In the genomic region with DNA sequence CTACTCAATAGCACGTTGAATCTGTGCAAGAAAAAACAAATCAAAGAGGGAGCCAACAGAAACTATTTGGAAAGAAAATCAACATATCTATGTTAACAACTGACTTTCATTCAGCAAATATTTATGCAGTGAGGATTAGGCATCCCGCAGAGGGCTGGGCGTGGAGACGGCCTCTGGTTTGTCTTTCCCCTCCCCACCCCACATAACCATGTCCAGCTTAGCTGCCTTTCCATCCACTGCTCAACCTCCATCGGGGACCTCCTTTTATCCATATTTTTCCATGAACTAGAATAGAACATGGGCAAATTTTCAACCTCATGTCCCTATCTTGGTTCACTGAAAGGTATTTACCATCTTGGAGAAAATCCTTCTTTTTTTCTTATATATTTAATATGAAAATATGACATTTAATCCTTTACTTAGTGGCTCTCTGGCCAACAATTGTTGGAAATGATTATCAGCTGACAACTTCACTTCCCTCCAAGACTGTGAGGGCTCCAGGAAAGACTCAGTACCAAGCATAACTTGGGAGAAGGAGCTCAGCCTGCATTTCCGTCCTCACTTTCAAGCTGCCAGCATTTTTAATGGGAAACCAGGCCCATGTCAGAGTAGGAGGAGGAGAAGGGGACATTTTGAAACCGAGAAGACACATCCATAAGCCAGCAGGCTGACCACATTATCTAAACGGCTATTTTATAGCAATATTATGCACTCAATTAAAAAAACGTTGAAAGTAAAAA, we compare ENCODE assay signal across 19 cellular contexts.
DNase-seq lines count a peak whose midpoint lies in the region; ATAC-seq, FAIRE-seq and TF ChIP-seq lines count a peak whose summit lies in the region.
"Had no signal": no experiment of that assay in that cellular context is flagged by ENCODE, and none has a peak within 500 bp of the region (broad histone marks: within the 10 kb centered on the region; RNA-seq: fewer than 3 reads in every experiment).

No MANE protein-coding gene starts in this region.

- H3K4me1 Mint-ChIP-seq in naive thymus-derived CD8-positive, alpha-beta T cell: no peaks in the 10 kb centered on the region
- H3K4me1 Mint-ChIP-seq: activated CD4-positive, alpha-beta T cell treated with anti-CD3 and anti-CD28 coated beads for 36 hours; activated naive CD4-positive, alpha-beta T cell treated with anti-CD3 and anti-CD28 coated beads, Interleukin-2, amount 50 U/mL, for 24 hours had no signal

- H3K4me1 ChIP-seq in KMS-11 (ENCODE audit: low read depth, poor library complexity, severe bottlenecking): peaks cover 21% of the 10 kb centered on the region
- peaks cover 8% of the 10 kb centered on the region for H3K4me1 ChIP-seq in left ventricle myocardium inferior
- H3K4me1 ChIP-seq in prostate gland (replicated peaks): no peaks in the 10 kb centered on the region

- POLR2A ChIA-PET in naive thymus-derived CD8-positive, alpha-beta T cell (lab: Charles Lee): no interaction called here

- H3K27me3 ChIP-seq in KMS-11 (ENCODE audit: insufficient read depth, low read depth) (no peaks in the 10 kb centered on the region), left ventricle myocardium inferior (ENCODE audit: low read depth) (no peaks in the 10 kb centered on the region), prostate gland (replicated peaks; ENCODE audit: insufficient read depth) (no peaks in the 10 kb centered on the region)
- H3K27me3 ChIP-seq: ascending aorta, esophagus squamous epithelium had no signal

- 58% methylated on average over 9 of the region's 9 CpGs for WGBS in prostate gland

- intact Hi-C loops in left ventricle myocardium inferior (cut with micrococcal nuclease): no loop called here
- intact Hi-C loops in prostate gland (cut with DNase I): no loop called here

- FAIRE-seq in frontal cortex (lab: Jason Lieb, UNC): no peak
- FAIRE-seq: GM12892, TTC549 had no signal

- H3K9me3 ChIP-seq in left ventricle myocardium inferior (replicated peaks) (no peaks in the 10 kb centered on the region), prostate gland (no peaks in the 10 kb centered on the region)
- H3K9me3 ChIP-seq: ascending aorta, esophagus squamous epithelium had no signal

- peak overlapping the region; percentile 74 for H2AFZ ChIP-seq in KMS-11 (ENCODE audit: low read depth)

- 0 out of 2 replicates have a peak overlapping the region, but pooled peaks have one; percentile 17 for H3K9ac ChIP-seq in KMS-11

- TF ChIP-seq POLR2A in prostate gland (IDR thresholded peaks at IDR 0.05): no peak

- TF ChIP-seq CTCF in KMS-11 (conservative IDR thresholded peaks at IDR 0.05; ENCODE audit: low read depth, low read length) (no peak), left ventricle myocardium inferior (IDR thresholded peaks at IDR 0.05; ENCODE audit: borderline replicate concordance) (no peak), prostate gland (IDR thresholded peaks at IDR 0.05) (no peak)

- H3K4me3 ChIP-seq in KMS-11 (IDR thresholded peaks at IDR 0.05; ENCODE audit: insufficient read depth, low read depth, low read length) (no peak overlapping the region), left ventricle myocardium inferior (no peak overlapping the region), prostate gland (no peak overlapping the region)
- H3K4me3 ChIP-seq: esophagus squamous epithelium had no signal

- no peaks in the 10 kb centered on the region for H4K20me1 ChIP-seq in KMS-11 (ENCODE audit: insufficient read depth)

- H3K36me3 Mint-ChIP-seq in naive thymus-derived CD8-positive, alpha-beta T cell: no peaks in the 10 kb centered on the region
- H3K36me3 Mint-ChIP-seq: activated naive CD4-positive, alpha-beta T cell treated with anti-CD3 and anti-CD28 coated beads, Interleukin-2, amount 50 U/mL, for 24 hours; CD8-positive, alpha-beta T cell had no signal

- DNase-seq in COLO668 (lab: John Stamatoyannopoulos, UW; ENCODE audit: unreplicated experiment): peak; percentile 8
- no peak for DNase-seq in left ventricle myocardium inferior
- DNase-seq in prostate gland (ENCODE audit: low spot score): peak; percentile 42
- no peak for DNase-seq in naive thymus-derived CD8-positive, alpha-beta T cell
- no peak for DNase-seq in frontal cortex (ENCODE audit: low spot score in 2 of 2)
- DNase-seq: activated CD4-positive, alpha-beta T cell treated with anti-CD3 and anti-CD28 coated beads for 36 hours; CD8-positive, alpha-beta T cell; DMS79; effector memory CD4-positive, alpha-beta T cell; esophagus squamous epithelium; H7; NCI-H1417; NCI-H524 treated with DMSO at 0.1 percent for 48 hours had no signal

- no peak for ATAC-seq in naive thymus-derived CD8-positive, alpha-beta T cell
- ATAC-seq in GM21528 (IDR thresholded peaks at IDR 0.05; ENCODE audit: low FRiP score, unreplicated experiment): no peak
- ATAC-seq: activated CD4-positive, alpha-beta T cell treated with anti-CD3 and anti-CD28 coated beads for 36 hours; CD8-positive, alpha-beta T cell had no signal

- H3K27ac Mint-ChIP-seq in naive thymus-derived CD8-positive, alpha-beta T cell: no peak overlapping the region
- H3K27ac Mint-ChIP-seq: activated CD4-positive, alpha-beta T cell treated with anti-CD3 and anti-CD28 coated beads for 36 hours; activated naive CD4-positive, alpha-beta T cell treated with anti-CD3 and anti-CD28 coated beads, Interleukin-2, amount 50 U/mL, for 24 hours; CD8-positive, alpha-beta T cell had no signal

- H3K9me3 Mint-ChIP-seq in naive thymus-derived CD8-positive, alpha-beta T cell: no peaks in the 10 kb centered on the region
- H3K9me3 Mint-ChIP-seq: activated naive CD4-positive, alpha-beta T cell treated with anti-CD3 and anti-CD28 coated beads, Interleukin-2, amount 50 U/mL, for 24 hours; CD8-positive, alpha-beta T cell had no signal

- peaks cover 0 to 3% (median 0%) of the 10 kb centered on the region in 5 donors for H3K27me3 Mint-ChIP-seq in naive thymus-derived CD8-positive, alpha-beta T cell
- H3K27me3 Mint-ChIP-seq: activated CD4-positive, alpha-beta T cell treated with anti-CD3 and anti-CD28 coated beads for 36 hours; activated naive CD4-positive, alpha-beta T cell treated with anti-CD3 and anti-CD28 coated beads, Interleukin-2, amount 50 U/mL, for 24 hours had no signal

- H3K27ac ChIP-seq in KMS-11: peak overlapping the region; percentile 70
- H3K27ac ChIP-seq in left ventricle myocardium inferior (replicated peaks): peak overlapping the region; percentile 21
- H3K27ac ChIP-seq in prostate gland: no peak overlapping the region

- H3K4me2 ChIP-seq in KMS-11: peak overlapping the region; percentile 81

- H3K36me3 ChIP-seq in KMS-11 (ENCODE audit: insufficient read depth): no peaks in the 10 kb centered on the region
- no peaks in the 10 kb centered on the region for H3K36me3 ChIP-seq in left ventricle myocardium inferior
- H3K36me3 ChIP-seq in prostate gland: no peaks in the 10 kb centered on the region
- H3K36me3 ChIP-seq: ascending aorta, esophagus squamous epithelium had no signal

- no peaks in the 10 kb centered on the region for H3K79me2 ChIP-seq in KMS-11 (ENCODE audit: insufficient read depth, low read depth)

- H3K4me3 Mint-ChIP-seq in naive thymus-derived CD8-positive, alpha-beta T cell: no peak overlapping the region
- H3K4me3 Mint-ChIP-seq: activated CD4-positive, alpha-beta T cell treated with anti-CD3 and anti-CD28 coated beads for 36 hours; activated naive CD4-positive, alpha-beta T cell treated with anti-CD3 and anti-CD28 coated beads, Interleukin-2, amount 50 U/mL, for 24 hours; CD8-positive, alpha-beta T cell had no signal

Comparison
In these comparisons a context has a peak if more than half of its experiments do, and no peak if none do; other contexts are left out.
1. DNase-seq: peak in COLO668 (single experiment) and prostate gland (single experiment); none in left ventricle myocardium inferior (single experiment), naive thymus-derived CD8-positive, alpha-beta T cell (0 of 10) and frontal cortex (0 of 2).
2. H3K27ac ChIP-seq: peak in KMS-11 (single experiment) and left ventricle myocardium inferior (single experiment); none in prostate gland (0 of 2).